20 cellular contexts compared by ENCODE assay signal in the genomic region with DNA sequence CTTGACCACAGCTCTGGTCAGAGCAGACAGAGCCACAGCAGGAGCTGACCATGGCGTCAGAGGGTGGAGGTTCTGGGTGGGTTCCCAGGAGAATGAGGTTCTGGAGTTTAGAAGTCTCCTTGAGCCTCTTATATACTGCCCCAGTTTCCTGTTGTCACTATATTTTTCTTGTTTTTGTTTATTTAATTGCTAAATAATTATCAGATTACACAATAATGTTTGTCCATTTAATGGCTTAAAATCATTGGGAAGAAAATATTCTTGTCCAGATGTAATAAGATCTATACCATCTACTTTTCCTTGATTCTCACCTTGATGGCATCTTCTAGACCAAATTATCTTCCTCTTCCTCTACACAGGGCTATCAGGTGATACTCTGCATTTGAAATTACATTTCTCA. TPM values are rescaled to one million over a fixed set of nuclear protein-coding genes. Genes with fewer than 3 reads are reported as not detected.
DNase-seq lines count a peak whose midpoint lies in the region; ATAC-seq, FAIRE-seq and TF ChIP-seq lines count a peak whose summit lies in the region.
"Had no signal": no experiment of that assay in that cellular context is flagged by ENCODE, and none has a peak within 500 bp of the region (broad histone marks: within the 10 kb centered on the region; RNA-seq: fewer than 3 reads in every experiment).

Gene KRTAP4-3, minus strand, starts transcription at position 101 of the 400 bp plus-strand sequence. Its CDS starts 49 bp downstream, at position 52.

- H3K9me3 Mint-ChIP-seq in endodermal cell = no peaks in the 10 kb centered on the region
- peaks cover 2 to 4% of the 10 kb centered on the region in 2 donors for H3K9me3 Mint-ChIP-seq in stimulated activated naive B cell treated with anti-CD40 and anti-IgM and Interleukin-4, amounts not matched to agents 10 μg/mL and 1 μg/mL and 100 μg/mL, for 72 hours
- no peaks in the 10 kb centered on the region for H3K9me3 Mint-ChIP-seq in activated CD4-positive, alpha-beta memory T cell treated with anti-CD3 and anti-CD28 coated beads, Interleukin-2, amount 10 ng/mL, durations not matched to agents 7 days and 5 days
- H3K9me3 Mint-ChIP-seq: CD8-positive, alpha-beta T cell had no signal

- CTCF ChIA-PET in A549 (lab: Yijun Ruan, JAX) = interaction anchor here (0.9 to 1.2 kb wide), 2 partner anchors 11 to 392 kb away, joined by 3 read pairs; no protein-coding TSS in a partner anchor
- CTCF ChIA-PET in activated CD4-positive, alpha-beta memory T cell treated with anti-CD3 and anti-CD28 coated beads, Interleukin-2, amount 10 ng/mL, durations not matched to agents 7 days and 5 days (lab: Charles Lee) = no interaction called here

- H3K36me3 Mint-ChIP-seq in endodermal cell (ENCODE audit: low read depth) = no peaks in the 10 kb centered on the region
- H3K36me3 Mint-ChIP-seq in stimulated activated naive B cell treated with anti-CD40 and anti-IgM and Interleukin-4, amounts not matched to agents 10 μg/mL and 1 μg/mL and 100 μg/mL, for 72 hours = no peaks in the 10 kb centered on the region
- H3K36me3 Mint-ChIP-seq in activated CD4-positive, alpha-beta memory T cell treated with anti-CD3 and anti-CD28 coated beads, Interleukin-2, amount 10 ng/mL, durations not matched to agents 7 days and 5 days (ENCODE audit: low read depth) = no peaks in the 10 kb centered on the region
- H3K36me3 Mint-ChIP-seq: CD4-positive, CD25-positive, alpha-beta regulatory T cell; CD8-positive, alpha-beta T cell had no signal

- H3K27me3 ChIP-seq in endodermal cell (ENCODE audit: control insufficient read depth, insufficient read depth, low read length, poor library complexity, severe bottlenecking) (no peaks in the 10 kb centered on the region), WERI-Rb-1 (ENCODE audit: insufficient read depth, low read depth, severe bottlenecking) (peaks cover 75% of the 10 kb centered on the region)

- POLR2A ChIA-PET in A549 (lab: Yijun Ruan, JAX) = no interaction called here
- POLR2A ChIA-PET in activated CD4-positive, alpha-beta memory T cell treated with anti-CD3 and anti-CD28 coated beads, Interleukin-2, amount 10 ng/mL, durations not matched to agents 7 days and 5 days (lab: Charles Lee) = no interaction called here

- no peak for ATAC-seq in A549
- no peak for ATAC-seq in stimulated activated naive B cell treated with anti-CD40 and anti-IgM and Interleukin-4, amounts not matched to agents 10 μg/mL and 1 μg/mL and 100 μg/mL, for 72 hours (replicated peaks)
- ATAC-seq: CD8-positive, alpha-beta T cell had no signal

- peaks cover 4% of the 10 kb centered on the region for H3K27me3 Mint-ChIP-seq in endodermal cell (ENCODE audit: insufficient read depth)
- H3K27me3 Mint-ChIP-seq in stimulated activated naive B cell treated with anti-CD40 and anti-IgM and Interleukin-4, amounts not matched to agents 10 μg/mL and 1 μg/mL and 100 μg/mL, for 72 hours = no peaks in the 10 kb centered on the region
- H3K27me3 Mint-ChIP-seq in activated CD4-positive, alpha-beta memory T cell treated with anti-CD3 and anti-CD28 coated beads, Interleukin-2, amount 10 ng/mL, durations not matched to agents 7 days and 5 days = peaks cover 2% of the 10 kb centered on the region

- H3K4me3 ChIP-seq in A549 = no peak within 1 kb of the TSS
- peak within 1 kb of the TSS; percentile 46 for H3K4me3 ChIP-seq in SK-N-MC
- no peak within 1 kb of the TSS for H3K4me3 ChIP-seq in endodermal cell (ENCODE audit: low read length)
- no peak within 1 kb of the TSS for H3K4me3 ChIP-seq in WERI-Rb-1 (ENCODE audit: low read depth, low read length)

- 65% methylated on average over 1 of the region's 1 CpG for WGBS in A549 (ENCODE audit: missing lambda C conversion rate)
- 80% methylated on average over 1 of the region's 1 CpG; no CpG with 5 or more reads in 1 of the 2 experiments for WGBS in endodermal cell (ENCODE audit: insufficient coverage in 1 of 2, insufficient read length in 1 of 2), 2 experiments

- H3K9me3 ChIP-seq in A549 = no peaks in the 10 kb centered on the region
- H3K9me3 ChIP-seq in SK-N-MC (ENCODE audit: low read depth, low read length) = 0 out of 2 replicates have a peak, but pooled peaks cover 3% of the 10 kb centered on the region
- H3K9me3 ChIP-seq in endodermal cell (ENCODE audit: control insufficient read depth, low read length) = no peaks in the 10 kb centered on the region
- H3K9me3 ChIP-seq in WERI-Rb-1 (ENCODE audit: severe bottlenecking) = no peaks in the 10 kb centered on the region
- H3K9me3 ChIP-seq: Caco-2 had no signal

- DNase-seq in A549 (ENCODE audit: low read depth in 1 of 2, low spot score in 1 of 2) (no peak), SK-N-MC (ENCODE audit: low read depth, low spot score) (no peak), endodermal cell (no peak), WERI-Rb-1 (no peak)
- DNase-seq in stimulated activated naive B cell treated with anti-CD40 and anti-IgM and Interleukin-4, amounts not matched to agents 10 μg/mL and 1 μg/mL and 100 μg/mL, for 72 hours = no peak
- no peak for DNase-seq in central memory CD4-positive, alpha-beta T cell
- no peak for DNase-seq in activated CD4-positive, alpha-beta memory T cell treated with anti-CD3 and anti-CD28 coated beads, Interleukin-2, amount 10 ng/mL, durations not matched to agents 7 days and 5 days
- DNase-seq: 8988T; Caco-2; CD4-positive, CD25-positive, alpha-beta regulatory T cell; CD8-positive, alpha-beta T cell; DND-41; GOT3; H7; HCEC 1CT had no signal

- FAIRE-seq in A549 (lab: Jason Lieb, UNC) = peak; percentile 77
- FAIRE-seq: G401.6, GM12892 had no signal

- H3K9ac ChIP-seq in SK-N-MC (ENCODE audit: insufficient read length) (peak within 1 kb of the TSS; percentile 13), endodermal cell (ENCODE audit: extremely low read depth, low read length, poor library complexity, severe bottlenecking) (no peak within 1 kb of the TSS)

- TF ChIP-seq RAD21 in A549 (conservative IDR thresholded peaks at IDR 0.05 in 1 of 2, IDR thresholded peaks at IDR 0.05 in 1 of 2) = no peak

- 0 out of 3 replicates have a peak, but pooled peaks cover 4% of the 10 kb centered on the region for H3K4me1 ChIP-seq in A549
- H3K4me1 ChIP-seq in endodermal cell (ENCODE audit: control insufficient read depth, insufficient read depth, low read length) = no peaks in the 10 kb centered on the region
- H3K4me1 ChIP-seq: Caco-2 had no signal

- TF ChIP-seq POLR2A in A549 (IDR thresholded peaks at IDR 0.05; ENCODE audit: low read length) = no peak

- H3K36me3 ChIP-seq in SK-N-MC (ENCODE audit: insufficient read depth, low read length) = no peaks in the 10 kb centered on the region
- no peaks in the 10 kb centered on the region for H3K36me3 ChIP-seq in endodermal cell (ENCODE audit: control insufficient read depth, insufficient read depth, low read length)
- H3K36me3 ChIP-seq in WERI-Rb-1 = no peaks in the 10 kb centered on the region

- H3K4me1 Mint-ChIP-seq in endodermal cell = no peaks in the 10 kb centered on the region
- peaks cover 9 to 13% of the 10 kb centered on the region in 2 donors for H3K4me1 Mint-ChIP-seq in stimulated activated naive B cell treated with anti-CD40 and anti-IgM and Interleukin-4, amounts not matched to agents 10 μg/mL and 1 μg/mL and 100 μg/mL, for 72 hours
- H3K4me1 Mint-ChIP-seq in activated CD4-positive, alpha-beta memory T cell treated with anti-CD3 and anti-CD28 coated beads, Interleukin-2, amount 10 ng/mL, durations not matched to agents 7 days and 5 days = no peaks in the 10 kb centered on the region
- H3K4me1 Mint-ChIP-seq: CD4-positive, CD25-positive, alpha-beta regulatory T cell had no signal

- H3K27ac ChIP-seq in A549 (no peak within 1 kb of the TSS), SK-N-MC (peak within 1 kb of the TSS; percentile 77), endodermal cell (ENCODE audit: low read depth, low read length) (peak within 1 kb of the TSS; percentile 24), WERI-Rb-1 (no peak within 1 kb of the TSS)
- H3K27ac ChIP-seq: C4-2B had no signal

- no peak for TF ChIP-seq CTCF in A549 (IDR thresholded peaks at IDR 0.05)
- TF ChIP-seq CTCF in endodermal cell (conservative IDR thresholded peaks at IDR 0.05) = no peak
- TF ChIP-seq CTCF in WERI-Rb-1 (IDR thresholded peaks at IDR 0.05; ENCODE audit: low read depth, low read length) = no peak

- H3K4me2 ChIP-seq in A549 = no peak within 1 kb of the TSS

- no peak for TF ChIP-seq EP300 in A549 (IDR thresholded peaks at IDR 0.05)

- H3K27ac Mint-ChIP-seq in endodermal cell = no peak within 1 kb of the TSS
- peak within 1 kb of the TSS; percentile 25 for H3K27ac Mint-ChIP-seq in stimulated activated naive B cell treated with anti-CD40 and anti-IgM and Interleukin-4, amounts not matched to agents 10 μg/mL and 1 μg/mL and 100 μg/mL, for 72 hours
- no peak within 1 kb of the TSS for H3K27ac Mint-ChIP-seq in activated CD4-positive, alpha-beta memory T cell treated with anti-CD3 and anti-CD28 coated beads, Interleukin-2, amount 10 ng/mL, durations not matched to agents 7 days and 5 days
- H3K27ac Mint-ChIP-seq: CD8-positive, alpha-beta T cell had no signal

- no peak within 1 kb of the TSS for H3K4me3 Mint-ChIP-seq in endodermal cell
- no peak within 1 kb of the TSS for H3K4me3 Mint-ChIP-seq in stimulated activated naive B cell treated with anti-CD40 and anti-IgM and Interleukin-4, amounts not matched to agents 10 μg/mL and 1 μg/mL and 100 μg/mL, for 72 hours
- H3K4me3 Mint-ChIP-seq in activated CD4-positive, alpha-beta memory T cell treated with anti-CD3 and anti-CD28 coated beads, Interleukin-2, amount 10 ng/mL, durations not matched to agents 7 days and 5 days = no peak within 1 kb of the TSS
- H3K4me3 Mint-ChIP-seq: CD4-positive, CD25-positive, alpha-beta regulatory T cell; CD8-positive, alpha-beta T cell had no signal

TF ChIP-seq in A549, 52 proteins besides CTCF, POLR2A, EP300 and RAD21:
- TF ChIP-seq NFE2L2 (conservative IDR thresholded peaks at IDR 0.05; ENCODE audit: low read length) (no peak), POLR2AphosphoS2 (conservative IDR thresholded peaks at IDR 0.05; ENCODE audit: low read length) (no peak), RNF2 (IDR thresholded peaks at IDR 0.05; ENCODE audit: borderline replicate concordance, low read depth) (no peak)

RNA-seq across cellular contexts. Expression of gene KRTAP4-3, which starts in this region (rescaled TPM):
- polyA plus RNA-seq in A549 (2011; rRNA removed) (not detected in 2 replicates), A549 (2017; fragmentation: RNase III; extraction: RNeasy Plus Mini Kit Qiagen cat#74134 plus additional on column Dnase treatment) (not detected in 3 replicates)
- polyA plus RNA-seq in A549 (2012; cell fraction: cytosol; rRNA removed) = not detected in 2 replicates
- not detected in 2 replicates for polyA plus RNA-seq in A549 (2012; cell fraction: nucleus; rRNA removed)
- polyA minus RNA-seq in A549 (2011; rRNA and poly(A)+ RNA removed) = not detected in 2 replicates
- not detected for total RNA-seq in endodermal cell
- not detected for polyA plus RNA-seq in endodermal cell (2013, experiment 1 of 2)
- not detected for polyA plus RNA-seq in endodermal cell (2013, experiment 2 of 2)
- total RNA-seq in activated CD4-positive, alpha-beta memory T cell treated with anti-CD3 and anti-CD28 coated beads, Interleukin-2, amount 10 ng/mL, durations not matched to agents 7 days and 5 days = not detected
- total RNA-seq: A673; Caco-2; CD4-positive, CD25-positive, alpha-beta regulatory T cell; CD8-positive, alpha-beta T cell; H7 had no signal
- polyA plus RNA-seq: BJ; CD4-positive, CD25-positive, alpha-beta regulatory T cell had no signal

Comparison
In these comparisons a context has a peak if more than half of its experiments do, and no peak if none do; other contexts are left out.
1. H3K27ac ChIP-seq: peak in SK-N-MC (single experiment) and endodermal cell (single experiment); none in A549 (0 of 2) and WERI-Rb-1 (single experiment).